23 cellular contexts compared by ENCODE assay signal in genomic region chr15:58882243-58882642, GRCh38. TPM values are rescaled to one million over a fixed set of nuclear protein-coding genes. Genes with fewer than 3 reads are reported as not detected.
DNase-seq lines count a peak whose midpoint lies in the region; ATAC-seq and TF ChIP-seq lines count a peak whose summit lies in the region.
"Had no signal": no experiment of that assay in that cellular context is flagged by ENCODE, and none has a peak within 500 bp of the region (broad histone marks: within the 10 kb centered on the region; RNA-seq: fewer than 3 reads in every experiment).

No MANE protein-coding gene starts in this region.

- peak overlapping the region; percentile 72; the same call in 1 of the 2 replicates for H3K27ac ChIP-seq in GM23338 (ENCODE audit: low read depth)
- H3K27ac ChIP-seq in neutrophil, result peak overlapping the region; percentile 29
- H3K27ac ChIP-seq: A549, KMS-11 had no signal

- no peaks in the 10 kb centered on the region for H3K4me1 ChIP-seq in GM23338 (ENCODE audit: insufficient read depth)
- H3K4me1 ChIP-seq in neutrophil (ENCODE audit: control insufficient read depth in 1 of 2, insufficient read depth in 1 of 2, low read depth in 1 of 2, low read length in 1 of 2), result peaks cover 0 to 10% of the 10 kb centered on the region in 2 experiments
- H3K4me1 ChIP-seq: A549 had no signal

- peaks cover 96% of the 10 kb centered on the region for H3K36me3 Mint-ChIP-seq in activated T-cell treated with anti-CD3 and anti-CD28 coated beads, Interleukin-2, amount 50 U/mL, for 24 hours (ENCODE audit: low read depth)
- peaks cover 25 to 59% of the 10 kb centered on the region in 2 donors for H3K36me3 Mint-ChIP-seq in activated T-cell treated with anti-CD3 and anti-CD28 coated beads, Interleukin-2, amount 50 U/mL, for 72 hours (ENCODE audit: insufficient read depth in 2 of 2)
- peaks cover 91% of the 10 kb centered on the region for H3K36me3 Mint-ChIP-seq in GM23338 (ENCODE audit: low read depth)
- H3K36me3 Mint-ChIP-seq in activated naive CD8-positive, alpha-beta T cell treated with anti-CD3 and anti-CD28 coated beads for 36 hours, result peaks cover 69% of the 10 kb centered on the region
- H3K36me3 Mint-ChIP-seq in activated CD8-positive, alpha-beta memory T cell treated with anti-CD3 and anti-CD28 coated beads, Interleukin-2, amount 10 ng/mL, durations not matched to agents 7 days and 5 days, result peaks cover 74% of the 10 kb centered on the region

- no peak overlapping the region for H2AFZ ChIP-seq in GM23338

- H3F3A ChIP-seq in GM23338 (replicated peaks; ENCODE audit: low read depth), result peaks cover 20% of the 10 kb centered on the region

- H3K4me3 ChIP-seq in GM23338 (no peak overlapping the region), neutrophil (ENCODE audit: low read depth in 1 of 2, low read length in 1 of 2) (no peak overlapping the region)
- H3K4me3 ChIP-seq: A549 had no signal

- H3K9me3 ChIP-seq in neutrophil, result no peaks in the 10 kb centered on the region
- H3K9me3 ChIP-seq: A549 had no signal

- H3K79me2 ChIP-seq in GM23338 (replicated peaks; ENCODE audit: insufficient read depth), result no peaks in the 10 kb centered on the region

- no peak overlapping the region for H3K4me3 Mint-ChIP-seq in activated T-cell treated with anti-CD3 and anti-CD28 coated beads, Interleukin-2, amount 50 U/mL, for 24 hours
- H3K4me3 Mint-ChIP-seq in activated T-cell treated with anti-CD3 and anti-CD28 coated beads, Interleukin-2, amount 50 U/mL, for 72 hours, result no peak overlapping the region
- no peak overlapping the region for H3K4me3 Mint-ChIP-seq in GM23338
- no peak overlapping the region for H3K4me3 Mint-ChIP-seq in activated naive CD8-positive, alpha-beta T cell treated with anti-CD3 and anti-CD28 coated beads for 36 hours
- no peak overlapping the region for H3K4me3 Mint-ChIP-seq in activated CD8-positive, alpha-beta memory T cell treated with anti-CD3 and anti-CD28 coated beads, Interleukin-2, amount 10 ng/mL, durations not matched to agents 7 days and 5 days
- H3K4me3 Mint-ChIP-seq: B cell had no signal

- TF ChIP-seq CTCF in GM23338 (conservative IDR thresholded peaks at IDR 0.05; ENCODE audit: low read depth in 2 of 2), result no peak
- no peak for TF ChIP-seq CTCF in neutrophil (IDR thresholded peaks at IDR 0.05)

- no peaks in the 10 kb centered on the region for H3K27me3 ChIP-seq in GM23338 (ENCODE audit: insufficient read depth)
- H3K27me3 ChIP-seq in neutrophil, result no peaks in the 10 kb centered on the region

- H3K9me2 ChIP-seq in GM23338 (ENCODE audit: insufficient read depth), result no peaks in the 10 kb centered on the region

- CTCF ChIA-PET in activated CD8-positive, alpha-beta memory T cell treated with anti-CD3 and anti-CD28 coated beads, Interleukin-2, amount 10 ng/mL, durations not matched to agents 7 days and 5 days (lab: Charles Lee), result interaction anchor here (1.1 to 1.6 kb wide), 2 partner anchors 20 to 49 kb away, joined by 3 read pairs; no protein-coding TSS in a partner anchor

- H3K4me1 Mint-ChIP-seq in activated T-cell treated with anti-CD3 and anti-CD28 coated beads, Interleukin-2, amount 50 U/mL, for 24 hours (ENCODE audit: low read depth), result no peaks in the 10 kb centered on the region
- H3K4me1 Mint-ChIP-seq in activated T-cell treated with anti-CD3 and anti-CD28 coated beads, Interleukin-2, amount 50 U/mL, for 72 hours (ENCODE audit: low read depth), result no peaks in the 10 kb centered on the region
- H3K4me1 Mint-ChIP-seq in GM23338, result no peaks in the 10 kb centered on the region; the same call in 2 of the 3 replicates
- H3K4me1 Mint-ChIP-seq in activated naive CD8-positive, alpha-beta T cell treated with anti-CD3 and anti-CD28 coated beads for 36 hours, result peaks cover 3% of the 10 kb centered on the region
- H3K4me1 Mint-ChIP-seq in activated CD8-positive, alpha-beta memory T cell treated with anti-CD3 and anti-CD28 coated beads, Interleukin-2, amount 10 ng/mL, durations not matched to agents 7 days and 5 days, result no peaks in the 10 kb centered on the region
- H3K4me1 Mint-ChIP-seq: B cell had no signal

- H4K20me1 ChIP-seq in GM23338 (replicated peaks; ENCODE audit: insufficient read depth), result peaks cover 17% of the 10 kb centered on the region; the same call in 1 of the 2 replicates

- peak overlapping the region; percentile 64 for H3K27ac Mint-ChIP-seq in activated T-cell treated with anti-CD3 and anti-CD28 coated beads, Interleukin-2, amount 50 U/mL, for 24 hours
- H3K27ac Mint-ChIP-seq in activated T-cell treated with anti-CD3 and anti-CD28 coated beads, Interleukin-2, amount 50 U/mL, for 72 hours, result no peak overlapping the region
- no peak overlapping the region for H3K27ac Mint-ChIP-seq in GM23338
- H3K27ac Mint-ChIP-seq in activated naive CD8-positive, alpha-beta T cell treated with anti-CD3 and anti-CD28 coated beads for 36 hours, result peak overlapping the region; percentile 1
- no peak overlapping the region for H3K27ac Mint-ChIP-seq in activated CD8-positive, alpha-beta memory T cell treated with anti-CD3 and anti-CD28 coated beads, Interleukin-2, amount 10 ng/mL, durations not matched to agents 7 days and 5 days
- H3K27ac Mint-ChIP-seq: B cell had no signal

- H3K9me3 Mint-ChIP-seq in activated T-cell treated with anti-CD3 and anti-CD28 coated beads, Interleukin-2, amount 50 U/mL, for 24 hours, result no peaks in the 10 kb centered on the region
- no peaks in the 10 kb centered on the region for H3K9me3 Mint-ChIP-seq in activated T-cell treated with anti-CD3 and anti-CD28 coated beads, Interleukin-2, amount 50 U/mL, for 72 hours
- H3K9me3 Mint-ChIP-seq in GM23338, result no peaks in the 10 kb centered on the region
- no peaks in the 10 kb centered on the region for H3K9me3 Mint-ChIP-seq in activated naive CD8-positive, alpha-beta T cell treated with anti-CD3 and anti-CD28 coated beads for 36 hours
- H3K9me3 Mint-ChIP-seq in activated CD8-positive, alpha-beta memory T cell treated with anti-CD3 and anti-CD28 coated beads, Interleukin-2, amount 10 ng/mL, durations not matched to agents 7 days and 5 days (ENCODE audit: low read depth), result no peaks in the 10 kb centered on the region

- H3K4me2 ChIP-seq in GM23338, result no peak overlapping the region
- H3K4me2 ChIP-seq: A549, KMS-11 had no signal

- no peak for DNase-seq in activated T-cell treated with anti-CD3 and anti-CD28 coated beads, Interleukin-2, amount 50 U/mL, for 24 hours
- no peak for DNase-seq in activated T-cell treated with anti-CD3 and anti-CD28 coated beads, Interleukin-2, amount 50 U/mL, for 72 hours
- DNase-seq in GM23338 (ENCODE audit: low spot score) (no peak), hypothalamus (lab: John Stamatoyannopoulos, UW) (no peak)
- DNase-seq in activated naive CD8-positive, alpha-beta T cell treated with anti-CD3 and anti-CD28 coated beads for 36 hours, result no peak
- DNase-seq in activated CD8-positive, alpha-beta memory T cell treated with anti-CD3 and anti-CD28 coated beads, Interleukin-2, amount 10 ng/mL, durations not matched to agents 7 days and 5 days, result no peak
- DNase-seq: DMS53; GDM1; GOT3; HCEC 1CT; IMR-90; NCI-H1092 treated with DMSO at 0.1 percent for 48 hours; NCI-H146; NCI-H2029; NCI-H2227 treated with DMSO at 0.1 percent for 48 hours; NCI-H510A treated with DMSO at 0.1 percent for 48 hours; NCI-H748 treated with DMSO at 0.1 percent for 48 hours; NK-92 treated with Interleukin-12 subunit alpha and Interleukin-12 subunit beta, amount 100 ng/mL, for 24 hours had no signal

- no peak for ATAC-seq in activated T-cell treated with anti-CD3 and anti-CD28 coated beads, Interleukin-2, amount 50 U/mL, for 72 hours (replicated peaks in 1 of 2)
- no peak for ATAC-seq in GM23338
- no peak for ATAC-seq in activated CD8-positive, alpha-beta memory T cell treated with anti-CD3 and anti-CD28 coated beads, Interleukin-2, amount 10 ng/mL, durations not matched to agents 7 days and 5 days
- ATAC-seq: A549, Panc1 had no signal

- no peaks in the 10 kb centered on the region for H3K27me3 Mint-ChIP-seq in activated T-cell treated with anti-CD3 and anti-CD28 coated beads, Interleukin-2, amount 50 U/mL, for 24 hours
- H3K27me3 Mint-ChIP-seq in activated T-cell treated with anti-CD3 and anti-CD28 coated beads, Interleukin-2, amount 50 U/mL, for 72 hours (ENCODE audit: low read depth), result no peaks in the 10 kb centered on the region
- H3K27me3 Mint-ChIP-seq in GM23338 (ENCODE audit: insufficient read depth, low read depth, poor library complexity), result peaks cover 11% of the 10 kb centered on the region
- no peaks in the 10 kb centered on the region for H3K27me3 Mint-ChIP-seq in activated naive CD8-positive, alpha-beta T cell treated with anti-CD3 and anti-CD28 coated beads for 36 hours
- no peaks in the 10 kb centered on the region for H3K27me3 Mint-ChIP-seq in activated CD8-positive, alpha-beta memory T cell treated with anti-CD3 and anti-CD28 coated beads, Interleukin-2, amount 10 ng/mL, durations not matched to agents 7 days and 5 days
- H3K27me3 Mint-ChIP-seq: B cell had no signal

- H3K36me3 ChIP-seq in GM23338 (ENCODE audit: insufficient read depth) (peaks cover 82% of the 10 kb centered on the region), neutrophil (peaks cover 97% of the 10 kb centered on the region)

TF ChIP-seq in GM23338, 12 proteins besides CTCF, POLR2A, EP300 and RAD21 (continues in another document):
- TF ChIP-seq ETS1 (IDR thresholded peaks at IDR 0.05) (no peak), ZNF331 (CRISPR knock-in tag; IDR thresholded peaks at IDR 0.05; ENCODE audit: low read depth) (no peak), EZH2phosphoT487 (IDR thresholded peaks at IDR 0.05; ENCODE audit: unreplicated experiment) (no peak), ZNF114 (CRISPR knock-in tag; IDR thresholded peaks at IDR 0.05) (no peak)

RNA-seq across cellular contexts. Expression of gene SLTM, which starts 51.2 kb away (rescaled TPM):
- total RNA-seq in activated T-cell treated with anti-CD3 and anti-CD28 coated beads, Interleukin-2, amount 50 U/mL, for 72 hours, result 100 to 1,000 TPM; 114 to 115 TPM
- 165 and 210 TPM in 2 replicates for total RNA-seq in GM23338 (2014; rRNA removed; shearing (Covaris generic))
- 398 and 476 TPM in 2 replicates for polyA plus RNA-seq in GM23338 (2016; fragmentation: Nextera tagmentation; extraction: Ambion mirVana)
- total RNA-seq in activated naive CD8-positive, alpha-beta T cell treated with anti-CD3 and anti-CD28 coated beads for 36 hours, result 100 to 1,000 TPM in 1 of 2 experiments, 10 to 100 TPM in 1; 93.1 to 103 TPM
- 100 to 1,000 TPM; 128 to 132 TPM for total RNA-seq in activated CD8-positive, alpha-beta memory T cell treated with anti-CD3 and anti-CD28 coated beads, Interleukin-2, amount 10 ng/mL, durations not matched to agents 7 days and 5 days

Comparison
In these comparisons a context has a peak if more than half of its experiments do, and no peak if none do; other contexts are left out.
1. H3K27ac Mint-ChIP-seq: peak in activated T-cell treated with anti-CD3 and anti-CD28 coated beads, Interleukin-2, amount 50 U/mL, for 24 hours (single experiment) and activated naive CD8-positive, alpha-beta T cell treated with anti-CD3 and anti-CD28 coated beads for 36 hours (single experiment); none in activated T-cell treated with anti-CD3 and anti-CD28 coated beads, Interleukin-2, amount 50 U/mL, for 72 hours (single experiment), GM23338 (single experiment) and activated CD8-positive, alpha-beta memory T cell treated with anti-CD3 and anti-CD28 coated beads, Interleukin-2, amount 10 ng/mL, durations not matched to agents 7 days and 5 days (single experiment).